8 cellular contexts compared by ENCODE assay signal in the genomic region with DNA sequence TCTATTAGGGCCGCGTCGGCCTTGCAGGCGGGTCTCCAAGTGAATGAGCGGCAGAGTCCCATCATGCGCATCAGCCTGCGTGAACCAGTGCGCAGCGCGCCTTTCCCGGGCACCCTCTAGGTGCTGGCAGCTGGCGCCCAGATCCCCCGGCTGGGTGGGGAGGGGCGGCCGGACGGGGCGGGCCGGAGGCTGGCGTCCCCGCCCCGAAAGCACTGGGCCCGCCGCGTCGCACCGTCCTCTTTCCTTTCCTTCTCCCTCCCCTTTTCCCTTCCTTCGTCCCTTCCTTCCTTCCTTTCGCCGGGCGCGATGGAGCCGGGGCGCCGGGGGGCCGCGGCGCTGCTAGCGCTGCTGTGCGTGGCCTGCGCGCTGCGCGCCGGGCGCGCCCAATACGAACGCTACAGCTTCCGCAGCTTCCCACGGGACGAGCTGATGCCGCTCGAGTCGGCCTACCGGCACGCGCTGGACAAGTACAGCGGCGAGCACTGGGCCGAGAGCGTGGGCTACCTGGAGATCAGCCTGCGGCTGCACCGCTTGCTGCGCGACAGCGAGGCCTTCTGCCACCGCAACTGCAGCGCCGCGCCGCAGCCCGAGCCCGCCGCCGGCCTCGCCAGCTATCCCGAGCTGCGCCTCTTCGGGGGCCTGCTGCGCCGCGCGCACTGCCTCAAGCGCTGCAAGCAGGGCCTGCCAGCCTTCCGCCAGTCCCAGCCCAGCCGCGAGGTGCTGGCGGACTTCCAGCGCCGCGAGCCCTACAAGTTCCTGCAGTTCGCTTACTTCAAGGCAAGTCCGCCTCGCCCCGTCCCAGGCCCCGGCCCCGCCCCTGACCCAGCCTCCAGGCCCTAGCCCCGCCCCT.
DNase-seq lines count a peak whose midpoint lies in the region; ATAC-seq lines count a peak whose summit lies in the region.

Gene CRTAP (plus strand): TSS at position 243 of the 850 bp plus-strand sequence. CDS start 64 bp downstream, at position 307.

- DNase-seq in ACHN (peak; percentile 91), NCI-H2227 (lab: John Stamatoyannopoulos, UW; ENCODE audit: unreplicated experiment) (peak; percentile 78), caudate nucleus (lab: John Stamatoyannopoulos, UW) (peak in 60 of 61 donors; percentile 44 to 95 (median 86)), iris pigment epithelial cell (ENCODE audit: low read depth) (peak; percentile 99)
- DNase-seq in activated CD4-positive, CD25-positive, alpha-beta regulatory T cell (lab: John Stamatoyannopoulos, UW) = peak; percentile 65 to 76 (median 72)
- DNase-seq in stimulated activated CD4-positive, alpha-beta T cell treated with anti-CD3 and anti-CD28 coated beads, Interleukin-12 subunit alpha, Interleukin-12 subunit beta, amount 100 ng/mL, for 24 hours (ENCODE audit: low read depth in 2 of 2) = peak; percentile 74 to 83

- ATAC-seq in GM18520 (IDR thresholded peaks at IDR 0.05; ENCODE audit: unreplicated experiment) (peak; percentile 66), HG03064 (IDR thresholded peaks at IDR 0.05; ENCODE audit: low read depth, unreplicated experiment) (peak; percentile 80)

- peak within 1 kb of the TSS; percentile 93 for H3K27ac ChIP-seq in caudate nucleus (ENCODE audit: low read depth, low read length)

- in situ Hi-C loops in ACHN (cut with HindIII; ENCODE audit: low pct_ligation_motif_present, low pct_unique_long_range_greater_than_20kb, low sequenced_read_pairs) = no loop called here

Comparison
In these comparisons a context has a peak if more than half of its experiments do, and no peak if none do; other contexts are left out.
1. Peak in every context shown above with its lines: DNase-seq, ATAC-seq and H3K27ac ChIP-seq.